Comparison of ENCODE assay signal across 19 cellular contexts in the genomic region with DNA sequence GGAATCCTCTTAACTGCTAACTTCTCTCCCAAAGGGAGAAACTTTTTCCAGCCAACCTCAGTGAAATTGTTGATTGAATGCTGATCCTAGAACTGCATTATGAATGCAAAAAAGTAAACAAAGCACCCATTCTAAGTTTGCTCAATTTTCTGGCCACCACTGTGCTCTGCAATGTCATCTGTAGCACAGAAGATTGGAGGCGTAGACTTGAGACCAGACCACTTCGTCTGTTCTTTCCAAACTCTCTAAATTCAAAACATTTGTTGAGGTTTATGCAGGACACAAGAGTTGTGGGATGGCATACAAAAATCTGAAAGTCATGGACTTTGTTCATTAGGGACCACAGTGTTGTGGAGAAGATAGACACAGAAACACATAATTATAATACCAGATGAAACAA. TPM values are rescaled to one million over a fixed set of nuclear protein-coding genes. Genes with fewer than 3 reads are reported as not detected.
A peak's percentile ranks its signal among the peaks of the same experiment; 100 is the strongest.
DNase-seq lines count a peak whose midpoint lies in the region; TF ChIP-seq lines count a peak whose summit lies in the region.
"Had no signal": no experiment of that assay in that cellular context is flagged by ENCODE, and none has a peak within 500 bp of the region (broad histone marks: within the 10 kb centered on the region; RNA-seq: fewer than 3 reads in every experiment).

No MANE protein-coding gene starts in this region.

- DNase-seq in AG10803 (ENCODE audit: low read depth) (peak; percentile 69), GM23248 (no peak), fibroblast of gingiva (ENCODE audit: low read depth) (peak; percentile 10), superior temporal gyrus (ENCODE audit: extremely low spot score) (peak; percentile 22), glomerular visceral epithelial cell (ENCODE audit: extremely low spot score) (no peak)
- no peak for DNase-seq in activated T-cell treated with anti-CD3 and anti-CD28 coated beads, Interleukin-2, amount 50 U/mL, for 1 hour
- no peak for DNase-seq in stimulated activated CD4-positive, alpha-beta T cell treated with anti-CD3 and anti-CD28 coated beads, Interleukin-15, amount 100 ng/mL, for 24 hours
- DNase-seq: 8988T; ACHN; C1 segment of cervical spinal cord; Calu3; CD4-positive, alpha-beta memory T cell; COR-L47; DMS53; DMS79 treated with DMSO at 0.1 percent for 48 hours; GF-D8; H9 had no signal

- no peaks in the 10 kb centered on the region for H3K9me3 ChIP-seq in GM23248 (ENCODE audit: low read depth)
- H3K9me3 ChIP-seq: A549 had no signal

- H4K20me1 ChIP-seq in GM23248 (ENCODE audit: insufficient read depth), result no peaks in the 10 kb centered on the region

- H3K36me3 ChIP-seq in GM23248 (ENCODE audit: low read depth), result no peaks in the 10 kb centered on the region

- H3K27ac ChIP-seq in GM23248, result no peak overlapping the region
- H3K27ac ChIP-seq: A549 had no signal

- peaks cover 5% of the 10 kb centered on the region for H3K4me1 ChIP-seq in GM23248 (ENCODE audit: insufficient read depth)
- H3K4me1 ChIP-seq: A549 had no signal

- H3F3A ChIP-seq in GM23248 (ENCODE audit: insufficient read depth), result 0 out of 2 replicates have a peak, but pooled peaks cover 6% of the 10 kb centered on the region

- TF ChIP-seq CTCF in AG10803 (conservative IDR thresholded peaks at IDR 0.05; ENCODE audit: low read length), result no peak

- H3K79me2 ChIP-seq in GM23248 (ENCODE audit: insufficient read depth), result no peaks in the 10 kb centered on the region

- no peaks in the 10 kb centered on the region for H3K27me3 ChIP-seq in GM23248 (replicated peaks; ENCODE audit: insufficient read depth)

- H3K9ac ChIP-seq in GM23248, result no peak overlapping the region

- in situ Hi-C loops in GM23248 (cut with MboI), result no loop called here

- no peaks in the 10 kb centered on the region for H3K9me2 ChIP-seq in GM23248 (ENCODE audit: insufficient read depth)

- 0 out of 2 replicates have a peak overlapping the region, but pooled peaks have one; percentile 2 for H2AFZ ChIP-seq in GM23248
- H2AFZ ChIP-seq: GM23338 had no signal

- no peak overlapping the region for H3K4me3 ChIP-seq in AG10803 (ENCODE audit: low read length)
- H3K4me3 ChIP-seq in GM23248, result no peak overlapping the region
- H3K4me3 ChIP-seq: A549, GM23338 had no signal

- no peak overlapping the region for H3K4me2 ChIP-seq in GM23248 (ENCODE audit: unreplicated experiment)
- H3K4me2 ChIP-seq: A549, GM23338 had no signal

- 51 to 53% methylated on average over 2 of the region's 2 CpGs for WGBS in GM23248 (ENCODE audit: low coverage in 1 of 2, low lambda C conversion rate in 2 of 2, missing lambda C conversion rate in 2 of 2), 2 experiments

RNA-seq across cellular contexts. Expression of a gene that starts 11.1 kb away (rescaled TPM):
- total RNA-seq in GM23248 (2014; rRNA removed; shearing (Covaris generic)), result 79.4 and 89.1 TPM in 2 replicates
- polyA plus RNA-seq in GM23248 (2016; fragmentation: Nextera tagmentation; extraction: Ambion mirVana), result 71.5 and 73.5 TPM in 2 replicates

RNA-seq across cellular contexts. Expression of a gene that starts 36.9 kb away (rescaled TPM):
- total RNA-seq in GM23248 (2014; rRNA removed; shearing (Covaris generic)), result 34.1 and 38.2 TPM in 2 replicates
- polyA plus RNA-seq in GM23248 (2016; fragmentation: Nextera tagmentation; extraction: Ambion mirVana), result 32.3 TPM in 2 replicates

Comparison
In these comparisons a context has a peak if more than half of its experiments do, and no peak if none do; other contexts are left out.
1. DNase-seq: peak in AG10803 (single experiment), fibroblast of gingiva (single experiment) and superior temporal gyrus (single experiment); none in GM23248 (single experiment), activated T-cell treated with anti-CD3 and anti-CD28 coated beads, Interleukin-2, amount 50 U/mL, for 1 hour (single experiment), stimulated activated CD4-positive, alpha-beta T cell treated with anti-CD3 and anti-CD28 coated beads, Interleukin-15, amount 100 ng/mL, for 24 hours (single experiment) and glomerular visceral epithelial cell (single experiment).